8 cellular contexts compared by ENCODE assay signal in genomic region chr1:21937372-21938121, GRCh38. TPM values are rescaled to one million over a fixed set of nuclear protein-coding genes. Genes with fewer than 3 reads are reported as not detected.
DNase-seq lines count a peak whose midpoint lies in the region; ATAC-seq and TF ChIP-seq lines count a peak whose summit lies in the region.

No MANE protein-coding gene starts in this region.

- no peaks in the 10 kb centered on the region for H3K9me3 Mint-ChIP-seq in naive thymus-derived CD8-positive, alpha-beta T cell
- H3K9me3 Mint-ChIP-seq in stimulated activated effector memory CD8-positive, alpha-beta T cell treated with anti-CD3 and anti-CD28 coated beads, Interleukin-12 subunit alpha, Interleukin-12 subunit beta, amount 100 ng/mL, for 72 hours = no peaks in the 10 kb centered on the region

- H3K36me3 Mint-ChIP-seq in naive thymus-derived CD8-positive, alpha-beta T cell = peaks cover 0 to 3% (median 0%) of the 10 kb centered on the region in 3 donors
- no peaks in the 10 kb centered on the region for H3K36me3 Mint-ChIP-seq in stimulated activated effector memory CD8-positive, alpha-beta T cell treated with anti-CD3 and anti-CD28 coated beads, Interleukin-12 subunit alpha, Interleukin-12 subunit beta, amount 100 ng/mL, for 72 hours

- no peaks in the 10 kb centered on the region; the same call in none of the 2 replicates for H3K27me3 ChIP-seq in GM06990 (replicated peaks; ENCODE audit: control insufficient read depth, insufficient read depth, low read length)

- peaks cover 0 to 11% (median 5%) of the 10 kb centered on the region in 5 donors for H3K27me3 Mint-ChIP-seq in naive thymus-derived CD8-positive, alpha-beta T cell

- peak overlapping the region; percentile 50 for H3K4me3 ChIP-seq in GM06990 (replicated peaks; ENCODE audit: low read depth, low read length)

- H3K4me1 Mint-ChIP-seq in naive thymus-derived CD8-positive, alpha-beta T cell = peaks cover 11 to 41% (median 24%) of the 10 kb centered on the region in 4 donors
- peaks cover 19% of the 10 kb centered on the region for H3K4me1 Mint-ChIP-seq in stimulated activated effector memory CD8-positive, alpha-beta T cell treated with anti-CD3 and anti-CD28 coated beads, Interleukin-12 subunit alpha, Interleukin-12 subunit beta, amount 100 ng/mL, for 72 hours

- POLR2A ChIA-PET in naive thymus-derived CD8-positive, alpha-beta T cell (lab: Charles Lee) = interaction anchor here (1.0 to 3.7 kb wide), 3 partner anchors 19 to 155 kb away, joined by 3 to 27 read pairs (median 4); partner anchors contain the start of gene USP48

- peak overlapping the region; percentile 82 to 100 (median 92) for H3K4me3 Mint-ChIP-seq in naive thymus-derived CD8-positive, alpha-beta T cell
- H3K4me3 Mint-ChIP-seq in stimulated activated effector memory CD8-positive, alpha-beta T cell treated with anti-CD3 and anti-CD28 coated beads, Interleukin-12 subunit alpha, Interleukin-12 subunit beta, amount 100 ng/mL, for 72 hours = peak overlapping the region; percentile 76

- TF ChIP-seq CTCF in GM06990 (IDR thresholded peaks at IDR 0.05; ENCODE audit: insufficient read depth, low read length, poor library complexity, severe bottlenecking) = no peak

- H3K27ac Mint-ChIP-seq in naive thymus-derived CD8-positive, alpha-beta T cell = peak overlapping the region; percentile 37 to 91 (median 84)
- H3K27ac Mint-ChIP-seq in stimulated activated effector memory CD8-positive, alpha-beta T cell treated with anti-CD3 and anti-CD28 coated beads, Interleukin-12 subunit alpha, Interleukin-12 subunit beta, amount 100 ng/mL, for 72 hours = peak overlapping the region; percentile 80

- peak; percentile 83 to 85 for ATAC-seq in naive thymus-derived CD8-positive, alpha-beta T cell
- ATAC-seq in stimulated activated effector memory CD8-positive, alpha-beta T cell treated with anti-CD3 and anti-CD28 coated beads, Interleukin-12 subunit alpha, Interleukin-12 subunit beta, amount 100 ng/mL, for 72 hours = peak; percentile 79
- ATAC-seq in GM19455 (IDR thresholded peaks at IDR 0.05; ENCODE audit: unreplicated experiment) = no peak

- no peaks in the 10 kb centered on the region for H3K36me3 ChIP-seq in GM06990 (ENCODE audit: control insufficient read depth, insufficient read depth, low read length)

- DNase-seq in GM06990 (ENCODE audit: extremely low read depth, insufficient read length) (peak; percentile 64), HPDE6-E6E7 (ENCODE audit: extremely low spot score) (peak; percentile 60), RPMI7951 (ENCODE audit: low read depth) (peak; percentile 81), activated gamma-delta T cell (lab: John Stamatoyannopoulos, UW) (peak; percentile 45), fibroblast of the conjunctiva (ENCODE audit: low read depth) (peak; percentile 50)
- DNase-seq in naive thymus-derived CD8-positive, alpha-beta T cell = peak; percentile 41 to 80 (median 65)
- DNase-seq in stimulated activated effector memory CD8-positive, alpha-beta T cell treated with anti-CD3 and anti-CD28 coated beads, Interleukin-12 subunit alpha, Interleukin-12 subunit beta, amount 100 ng/mL, for 72 hours (ENCODE audit: low spot score in 2 of 2) = peak; percentile 53 to 67

RNA-seq across cellular contexts. Expression of gene HSPG2, which starts 0.4 kb away (rescaled TPM):
- 9.7 and 12.4 TPM in 2 replicates for total RNA-seq in RPMI7951 (2014; rRNA removed; shearing (Covaris generic))
- 1 to 10 TPM; 6.4 to 7.2 TPM for total RNA-seq in naive thymus-derived CD8-positive, alpha-beta T cell
- under 1 TPM in 2 of 3 donors, not detected in 1; 0.46 to 0.76 TPM for polyA plus RNA-seq in naive thymus-derived CD8-positive, alpha-beta T cell

RNA-seq across cellular contexts. Expression of gene CELA3B, which starts 39.3 kb away (rescaled TPM):
- total RNA-seq in RPMI7951 (2014; rRNA removed; shearing (Covaris generic)) = not detected in 2 replicates
- total RNA-seq in naive thymus-derived CD8-positive, alpha-beta T cell = not detected
- not detected for polyA plus RNA-seq in naive thymus-derived CD8-positive, alpha-beta T cell
